In genomic region chr10:132550366-132551092, GRCh38 we compare ENCODE assay signal across 16 cellular contexts. TPM values are rescaled to one million over a fixed set of nuclear protein-coding genes. Genes with fewer than 3 reads are reported as not detected.
DNase-seq lines count a peak whose midpoint lies in the region; ATAC-seq and TF ChIP-seq lines count a peak whose summit lies in the region.
"Had no signal": no experiment of that assay in that cellular context is flagged by ENCODE, and none has a peak within 500 bp of the region (broad histone marks: within the 10 kb centered on the region; RNA-seq: fewer than 3 reads in every experiment).

No MANE protein-coding gene starts in this region.

- H3K36me3 ChIP-seq in BLaER1 treated with 17β-estradiol and CSF1 and Interleukin-3, amounts not matched to agents 10 nM and 100 nM: no peaks in the 10 kb centered on the region
- H3K36me3 ChIP-seq in CD8-positive, alpha-beta T cell (ENCODE audit: insufficient read depth, low read length): no peaks in the 10 kb centered on the region
- H3K36me3 ChIP-seq in naive thymus-derived CD4-positive, alpha-beta T cell (ENCODE audit: control insufficient read depth in 2 of 3, insufficient read depth in 3 of 3, low read length in 3 of 3): no peaks in the 10 kb centered on the region
- no peaks in the 10 kb centered on the region for H3K36me3 ChIP-seq in WERI-Rb-1
- H3K36me3 ChIP-seq: gastroesophageal sphincter, tibial nerve had no signal

- H3K27me3 ChIP-seq in BLaER1 treated with 17β-estradiol and CSF1 and Interleukin-3, amounts not matched to agents 10 nM and 100 nM: peaks cover 0 to 49% (median 0%) of the 10 kb centered on the region in 11 experiments; a peak in 4 of 22 replicates
- no peaks in the 10 kb centered on the region for H3K27me3 ChIP-seq in CD8-positive, alpha-beta T cell (ENCODE audit: insufficient read depth, low read length)
- H3K27me3 ChIP-seq in naive thymus-derived CD4-positive, alpha-beta T cell (ENCODE audit: control insufficient read depth in 2 of 2, insufficient read depth in 2 of 2, low read length in 2 of 2): no peaks in the 10 kb centered on the region
- no peaks in the 10 kb centered on the region for H3K27me3 ChIP-seq in WERI-Rb-1 (ENCODE audit: insufficient read depth, low read depth, severe bottlenecking)
- H3K27me3 ChIP-seq: gastroesophageal sphincter, tibial nerve had no signal

- no peak for ATAC-seq in CD8-positive, alpha-beta T cell
- ATAC-seq in T-helper 17 cell: no peak
- no peak for ATAC-seq in naive thymus-derived CD4-positive, alpha-beta T cell
- ATAC-seq in GM21367 (IDR thresholded peaks at IDR 0.05; ENCODE audit: unreplicated experiment): no peak
- ATAC-seq: gastroesophageal sphincter had no signal

- POLR2A ChIA-PET in CD8-positive, alpha-beta T cell (lab: Charles Lee): interaction anchor here (1.8 kb wide), 1 partner anchor 12 kb away, joined by 13 read pairs; no protein-coding TSS in a partner anchor
- POLR2A ChIA-PET in naive thymus-derived CD4-positive, alpha-beta T cell (lab: Charles Lee): interaction anchor here (1.3 to 2.8 kb wide), 2 partner anchors 11 to 97 kb away, joined by 3 to 26 read pairs; partner anchors contain the start of gene INPP5A

- intact Hi-C loops in CD8-positive, alpha-beta T cell (cut with DNase I, micrococcal nuclease): loop anchor here in 1 of 2 experiments (1.0 to 2.0 kb wide), 2 partner anchors 88 to 92 kb away; no protein-coding TSS in a partner anchor
- intact Hi-C loops in naive thymus-derived CD4-positive, alpha-beta T cell (cut with micrococcal nuclease): loop anchor here (1.0 kb wide), 3 partner anchors 10 to 92 kb away; partner anchors contain the start of gene INPP5A (in 1 of the 2)

- H3K27me3 Mint-ChIP-seq in CD8-positive, alpha-beta T cell (ENCODE audit: low read depth): no peaks in the 10 kb centered on the region
- H3K27me3 Mint-ChIP-seq in T-helper 17 cell: no peaks in the 10 kb centered on the region
- no peaks in the 10 kb centered on the region for H3K27me3 Mint-ChIP-seq in naive thymus-derived CD4-positive, alpha-beta T cell

- peaks cover 40% of the 10 kb centered on the region for H3K4me1 Mint-ChIP-seq in CD8-positive, alpha-beta T cell (ENCODE audit: low read depth)
- peaks cover 24% of the 10 kb centered on the region for H3K4me1 Mint-ChIP-seq in T-helper 17 cell
- H3K4me1 Mint-ChIP-seq in naive thymus-derived CD4-positive, alpha-beta T cell: peaks cover 28 to 58% (median 38%) of the 10 kb centered on the region in 7 donors

- peak overlapping the region; percentile 74 for H3K4me3 Mint-ChIP-seq in CD8-positive, alpha-beta T cell
- H3K4me3 Mint-ChIP-seq in T-helper 17 cell: peak overlapping the region; percentile 25
- H3K4me3 Mint-ChIP-seq in naive thymus-derived CD4-positive, alpha-beta T cell: peak overlapping the region in 8 of 10 donors; percentile 20 to 88 (median 80)
- H3K4me3 Mint-ChIP-seq: nephron progenitor cell had no signal

- no peak for TF ChIP-seq CTCF in CD8-positive, alpha-beta T cell (IDR thresholded peaks at IDR 0.05)
- TF ChIP-seq CTCF in WERI-Rb-1 (IDR thresholded peaks at IDR 0.05; ENCODE audit: low read depth, low read length): no peak

- H3K9ac ChIP-seq in BLaER1 treated with 17β-estradiol and CSF1 and Interleukin-3, amounts not matched to agents 10 nM and 100 nM: peak overlapping the region in 9 of 11 experiments; percentile 63 to 84 (median 80); a peak in 17 of 22 replicates

- no peak overlapping the region for H3K27ac Mint-ChIP-seq in CD8-positive, alpha-beta T cell
- no peak overlapping the region for H3K27ac Mint-ChIP-seq in T-helper 17 cell
- peak overlapping the region in 3 of 9 donors; percentile 46 to 78 (median 78) for H3K27ac Mint-ChIP-seq in naive thymus-derived CD4-positive, alpha-beta T cell
- H3K27ac Mint-ChIP-seq: nephron progenitor cell had no signal

- H3K4me3 ChIP-seq in BLaER1 treated with 17β-estradiol and CSF1 and Interleukin-3, amounts not matched to agents 10 nM and 100 nM: peak overlapping the region in 7 of 10 experiments; percentile 8 to 59 (median 29); a peak in 9 of 20 replicates
- peak overlapping the region; percentile 21 for H3K4me3 ChIP-seq in CD8-positive, alpha-beta T cell (ENCODE audit: low read depth, low read length)
- no peak overlapping the region for H3K4me3 ChIP-seq in naive thymus-derived CD4-positive, alpha-beta T cell (ENCODE audit: low read length)
- H3K4me3 ChIP-seq in WERI-Rb-1 (ENCODE audit: low read depth, low read length): no peak overlapping the region
- H3K4me3 ChIP-seq: gastroesophageal sphincter, tibial nerve had no signal

- no peaks in the 10 kb centered on the region for H3K9me3 ChIP-seq in BLaER1 treated with 17β-estradiol and CSF1 and Interleukin-3, amounts not matched to agents 10 nM and 100 nM (replicated peaks in 1 of 11)
- no peaks in the 10 kb centered on the region for H3K9me3 ChIP-seq in CD8-positive, alpha-beta T cell (ENCODE audit: low read length)
- no peaks in the 10 kb centered on the region for H3K9me3 ChIP-seq in T-helper 17 cell (ENCODE audit: control insufficient read depth, low read length, poor library complexity, severe bottlenecking)
- H3K9me3 ChIP-seq in naive thymus-derived CD4-positive, alpha-beta T cell (ENCODE audit: control insufficient read depth in 2 of 3, low read length in 3 of 3): no peaks in the 10 kb centered on the region
- H3K9me3 ChIP-seq in WERI-Rb-1 (ENCODE audit: severe bottlenecking): no peaks in the 10 kb centered on the region
- H3K9me3 ChIP-seq: gastroesophageal sphincter, tibial nerve had no signal

- peaks cover 16 to 78% (median 42%) of the 10 kb centered on the region in 11 experiments; a peak in 20 of 22 replicates for H4K20me1 ChIP-seq in BLaER1 treated with 17β-estradiol and CSF1 and Interleukin-3, amounts not matched to agents 10 nM and 100 nM

- H3K36me3 Mint-ChIP-seq in CD8-positive, alpha-beta T cell: no peaks in the 10 kb centered on the region
- no peaks in the 10 kb centered on the region for H3K36me3 Mint-ChIP-seq in T-helper 17 cell (ENCODE audit: low read depth)
- H3K36me3 Mint-ChIP-seq in naive thymus-derived CD4-positive, alpha-beta T cell: no peaks in the 10 kb centered on the region

- H3K4me2 ChIP-seq in BLaER1 treated with 17β-estradiol and CSF1 and Interleukin-3, amounts not matched to agents 10 nM and 100 nM: peak overlapping the region; percentile 72 to 99 (median 96)

- peaks cover 53 to 98% (median 92%) of the 10 kb centered on the region in 10 experiments for H3K4me1 ChIP-seq in BLaER1 treated with 17β-estradiol and CSF1 and Interleukin-3, amounts not matched to agents 10 nM and 100 nM
- peaks cover 48% of the 10 kb centered on the region for H3K4me1 ChIP-seq in CD8-positive, alpha-beta T cell (ENCODE audit: insufficient read depth, low read length)
- peaks cover 14 to 52% of the 10 kb centered on the region in 2 donors for H3K4me1 ChIP-seq in naive thymus-derived CD4-positive, alpha-beta T cell (ENCODE audit: control insufficient read depth in 2 of 2, insufficient read depth in 2 of 2, low read length in 2 of 2)

- H3K27ac ChIP-seq in BLaER1 treated with 17β-estradiol and CSF1 and Interleukin-3, amounts not matched to agents 10 nM and 100 nM: peak overlapping the region in 10 of 11 experiments; percentile 61 to 98 (median 94); a peak in 19 of 22 replicates
- H3K27ac ChIP-seq in CD8-positive, alpha-beta T cell (ENCODE audit: low read depth, low read length): no peak overlapping the region
- H3K27ac ChIP-seq in naive thymus-derived CD4-positive, alpha-beta T cell (ENCODE audit: low read depth, low read length): peak overlapping the region; percentile 57
- H3K27ac ChIP-seq in WERI-Rb-1: no peak overlapping the region
- H3K27ac ChIP-seq: gastroesophageal sphincter had no signal

- no peaks in the 10 kb centered on the region for H3K9me3 Mint-ChIP-seq in CD8-positive, alpha-beta T cell
- H3K9me3 Mint-ChIP-seq in naive thymus-derived CD4-positive, alpha-beta T cell: no peaks in the 10 kb centered on the region
- H3K9me3 Mint-ChIP-seq: nephron progenitor cell had no signal

- CTCF ChIA-PET in CD8-positive, alpha-beta T cell (lab: Charles Lee): interaction anchor here (0.7 to 3.4 kb wide), 7 partner anchors 10 to 94 kb away, joined by 3 to 20 read pairs (median 5); no protein-coding TSS in a partner anchor
- CTCF ChIA-PET in naive thymus-derived CD4-positive, alpha-beta T cell (lab: Charles Lee): interaction anchor here (0.5 to 1.8 kb wide), 7 partner anchors 9 to 107 kb away, joined by 3 to 8 read pairs (median 3); no protein-coding TSS in a partner anchor

- no peak for DNase-seq in CD8-positive, alpha-beta T cell
- DNase-seq in T-helper 17 cell (no peak), WERI-Rb-1 (no peak), SHP77 treated with DMSO at 0.1 percent for 48 hours (lab: John Stamatoyannopoulos, UW) (no peak)
- DNase-seq in naive thymus-derived CD4-positive, alpha-beta T cell: no peak
- DNase-seq in stimulated activated CD4-positive, alpha-beta T cell treated with anti-CD3 and anti-CD28 coated beads, Interleukin-1b, Interleukin-23, amount 100 ng/mL, for 48 hours: no peak
- DNase-seq: activated CD4-positive, alpha-beta T cell treated with anti-CD3 and anti-CD28 coated beads for 1 hour; kidney glomerular epithelial cell; NCI-H187; NCI-H82; nephron progenitor cell; small intestine had no signal

RNA-seq across cellular contexts. Expression of gene INPP5A, which starts 12.9 kb away (rescaled TPM):
- total RNA-seq in CD8-positive, alpha-beta T cell: 10 to 100 TPM; 16.9 to 19.4 TPM
- 10 to 100 TPM; 17.6 to 24.7 TPM for total RNA-seq in T-helper 17 cell
- total RNA-seq in naive thymus-derived CD4-positive, alpha-beta T cell: 10 to 100 TPM; 15.5 to 30.7 (median 28.7) TPM
- 1 to 10 TPM in 1 of 2 donors, under 1 TPM in 1; 0.97 to 2.0 TPM for polyA plus RNA-seq in naive thymus-derived CD4-positive, alpha-beta T cell

Comparison
In these comparisons a context has a peak if more than half of its experiments do, and no peak if none do; other contexts are left out.
1. H3K27ac ChIP-seq: peak in BLaER1 treated with 17β-estradiol and CSF1 and Interleukin-3, amounts not matched to agents 10 nM and 100 nM (10 of 11) and naive thymus-derived CD4-positive, alpha-beta T cell (single experiment); none in CD8-positive, alpha-beta T cell (single experiment) and WERI-Rb-1 (single experiment).
2. H3K4me3 ChIP-seq: peak in BLaER1 treated with 17β-estradiol and CSF1 and Interleukin-3, amounts not matched to agents 10 nM and 100 nM (7 of 10) and CD8-positive, alpha-beta T cell (single experiment); none in naive thymus-derived CD4-positive, alpha-beta T cell (single experiment) and WERI-Rb-1 (single experiment).
3. H3K4me3 Mint-ChIP-seq: peak in every context shown above with its lines; median percentile 80 in naive thymus-derived CD4-positive, alpha-beta T cell; 74 in CD8-positive, alpha-beta T cell; 25 in T-helper 17 cell.